26 cellular contexts compared by ENCODE assay signal in the genomic region with DNA sequence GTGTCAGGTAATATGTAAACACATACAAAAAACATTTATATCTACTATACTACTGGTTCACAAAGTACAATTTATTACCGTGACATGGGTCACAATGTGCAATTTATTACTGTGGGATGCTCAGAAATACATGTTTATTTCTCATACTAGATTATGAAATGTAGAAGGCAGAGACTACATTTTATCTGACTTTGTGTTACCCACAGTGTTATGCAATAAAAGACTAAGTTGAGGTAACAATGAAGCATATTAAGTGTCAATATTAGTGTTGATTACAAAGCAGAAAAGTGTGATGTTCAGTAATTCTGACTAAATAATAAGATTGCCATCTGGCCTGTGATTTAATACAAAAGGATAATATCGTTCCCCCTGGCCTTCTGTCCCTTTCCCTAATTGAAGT.
"Had no signal": no experiment of that assay in that cellular context is flagged by ENCODE, and none has a peak within 500 bp of the region (broad histone marks: within the 10 kb centered on the region; RNA-seq: fewer than 3 reads in every experiment).

No MANE protein-coding gene starts in this region.

- H3K4me1 Mint-ChIP-seq: central memory CD8-positive, alpha-beta T cell; natural killer cell; neural progenitor cell had no signal

- H3K27ac Mint-ChIP-seq: activated CD4-positive, alpha-beta T cell treated with anti-CD3 and anti-CD28 coated beads for 36 hours; activated naive CD8-positive, alpha-beta T cell; natural killer cell; neural progenitor cell had no signal

- H3K9me3 Mint-ChIP-seq: central memory CD8-positive, alpha-beta T cell; natural killer cell; neural progenitor cell had no signal

- H3K27me3 Mint-ChIP-seq: activated CD4-positive, alpha-beta T cell treated with anti-CD3 and anti-CD28 coated beads for 36 hours; activated naive CD8-positive, alpha-beta T cell; central memory CD8-positive, alpha-beta T cell had no signal

- DNase-seq: activated CD4-positive, alpha-beta T cell treated with anti-CD3 and anti-CD28 coated beads for 36 hours; activated CD4-positive, CD25-positive, alpha-beta regulatory T cell; activated CD8-positive, alpha-beta memory T cell treated with anti-CD3 and anti-CD28 coated beads for 24 hours; activated effector memory CD4-positive, alpha-beta T cell treated with Interleukin-2 at 50 U/mL for 16 hours; activated naive CD4-positive, alpha-beta T cell treated with Interleukin-2 at 50 U/mL for 16 hours; amniotic stem cell; dermis blood vessel endothelial cell; effector CD4-positive, alpha-beta T cell; esophagus squamous epithelium; foreskin keratinocyte; left lung; lower lobe of right lung; mesenchymal stem cell; natural killer cell; occipital lobe; psoas muscle; spleen; stimulated activated naive CD4-positive, alpha-beta T cell; transverse colon had no signal

- FAIRE-seq: colon, islet of Langerhans had no signal

- H3K4me3 Mint-ChIP-seq: activated CD4-positive, alpha-beta T cell treated with anti-CD3 and anti-CD28 coated beads for 36 hours; activated naive CD8-positive, alpha-beta T cell; central memory CD8-positive, alpha-beta T cell; natural killer cell; neural progenitor cell had no signal

- H3K4me3 ChIP-seq: breast epithelium, esophagus squamous epithelium, left lung, lower lobe of right lung, neural progenitor cell, psoas muscle, right atrium auricular region, spleen, transverse colon had no signal
